In genomic region chr3:116433552-116433951, GRCh38 we compare ENCODE assay signal across 24 cellular contexts. TPM values are rescaled to one million over a fixed set of nuclear protein-coding genes. Genes with fewer than 3 reads are reported as not detected.
"Had no signal": no experiment of that assay in that cellular context is flagged by ENCODE, and none has a peak within 500 bp of the region (broad histone marks: within the 10 kb centered on the region; RNA-seq: fewer than 3 reads in every experiment).

No MANE protein-coding gene starts in this region.

- H3K4me1 Mint-ChIP-seq: immature natural killer cell; naive B cell; stimulated activated memory B cell treated with anti-CD40 and anti-IgM and Interleukin-4, amounts not matched to agents 10 μg/mL and 1 μg/mL and 100 μg/mL, for 72 hours had no signal

- H3K27ac ChIP-seq: lower lobe of right lung, prostate gland, right atrium auricular region, sigmoid colon, thoracic aorta, tibial nerve, upper lobe of left lung had no signal

- H3K4me1 ChIP-seq: lower lobe of right lung, prostate gland, right atrium auricular region, sigmoid colon, tibial nerve, upper lobe of left lung had no signal

- H3K4me3 ChIP-seq: lower lobe of right lung, prostate gland, right atrium auricular region, sigmoid colon, thoracic aorta, tibial nerve, upper lobe of left lung had no signal

- H3K36me3 Mint-ChIP-seq: immature natural killer cell; naive B cell; natural killer cell treated with Interleukin-12 subunit alpha and Interleukin-12 subunit beta and Interleukin-15 and Interleukin-18, amount 100 ng/mL, for 72 hours; stimulated activated memory B cell treated with anti-CD40 and anti-IgM and Interleukin-4, amounts not matched to agents 10 μg/mL and 1 μg/mL and 100 μg/mL, for 72 hours had no signal

- H3K27me3 Mint-ChIP-seq: effector memory CD8-positive, alpha-beta T cell; naive B cell; natural killer cell treated with Interleukin-12 subunit alpha and Interleukin-12 subunit beta and Interleukin-15 and Interleukin-18, amount 100 ng/mL, for 72 hours; stimulated activated memory B cell treated with anti-CD40 and anti-IgM and Interleukin-4, amounts not matched to agents 10 μg/mL and 1 μg/mL and 100 μg/mL, for 72 hours had no signal

- H3K27me3 ChIP-seq: right atrium auricular region, sigmoid colon, tibial nerve, upper lobe of left lung had no signal

- H3K27ac Mint-ChIP-seq: effector memory CD8-positive, alpha-beta T cell; immature natural killer cell; naive B cell; natural killer cell treated with Interleukin-12 subunit alpha and Interleukin-12 subunit beta and Interleukin-15 and Interleukin-18, amount 100 ng/mL, for 72 hours; stimulated activated memory B cell treated with anti-CD40 and anti-IgM and Interleukin-4, amounts not matched to agents 10 μg/mL and 1 μg/mL and 100 μg/mL, for 72 hours had no signal

- H3K4me3 Mint-ChIP-seq: effector memory CD8-positive, alpha-beta T cell; immature natural killer cell; naive B cell; natural killer cell treated with Interleukin-12 subunit alpha and Interleukin-12 subunit beta and Interleukin-15 and Interleukin-18, amount 100 ng/mL, for 72 hours; stimulated activated memory B cell treated with anti-CD40 and anti-IgM and Interleukin-4, amounts not matched to agents 10 μg/mL and 1 μg/mL and 100 μg/mL, for 72 hours had no signal

- H3K9me3 ChIP-seq: lower lobe of right lung, prostate gland, right atrium auricular region, sigmoid colon, thoracic aorta, tibial nerve, upper lobe of left lung had no signal

- H3K36me3 ChIP-seq: lower lobe of right lung, prostate gland, right atrium auricular region, sigmoid colon, thoracic aorta, tibial nerve, upper lobe of left lung had no signal

- DNase-seq: cerebellar nuclear complex; cortex of kidney; effector memory CD8-positive, alpha-beta T cell; immature natural killer cell; islet precursor cell; kidney glomerular epithelial cell; left colon; left ventricle myocardium superior; lower lobe of right lung; naive B cell; nucleus accumbens; sigmoid colon; stimulated activated CD4-positive, alpha-beta T cell treated with anti-CD3 and anti-CD28 coated beads, Interleukin-2, amount 100 ng/mL, for 24 hours; stimulated activated CD4-positive, alpha-beta T cell treated with anti-CD3 and anti-CD28 coated beads, Interleukin-4, amount 100 ng/mL, for 4 hours; stimulated activated naive CD8-positive, alpha-beta T cell treated with anti-CD3 and anti-CD28 coated beads, Interleukin-15, Interleukin-2, amounts not matched to agents 100 U/mL and 50 U/mL, for 24 hours; upper lobe of left lung had no signal

- H3K9me3 Mint-ChIP-seq: stimulated activated memory B cell treated with anti-CD40 and anti-IgM and Interleukin-4, amounts not matched to agents 10 μg/mL and 1 μg/mL and 100 μg/mL, for 72 hours had no signal

- ATAC-seq: effector memory CD8-positive, alpha-beta T cell; left ventricle myocardium superior; lower lobe of right lung; natural killer cell treated with Interleukin-12 subunit alpha and Interleukin-12 subunit beta and Interleukin-15 and Interleukin-18, amount 100 ng/mL, for 72 hours; stimulated activated memory B cell treated with anti-CD40 and anti-IgM and Interleukin-4, amounts not matched to agents 10 μg/mL and 1 μg/mL and 100 μg/mL, for 72 hours; stimulated activated naive CD8-positive, alpha-beta T cell treated with anti-CD3 and anti-CD28 coated beads, Interleukin-15, Interleukin-2, amounts not matched to agents 100 U/mL and 50 U/mL, for 24 hours had no signal

RNA-seq across cellular contexts. Expression of gene LSAMP, which starts 11.7 kb away (rescaled TPM):
- total RNA-seq: dermis microvascular lymphatic vessel endothelial cell; mononuclear cell; natural killer cell treated with Interleukin-12 subunit alpha and Interleukin-12 subunit beta and Interleukin-15 and Interleukin-18, amount 100 ng/mL, for 72 hours had no signal
- polyA plus RNA-seq: immature natural killer cell had no signal
